Comparison of ENCODE assay signal across 13 cellular contexts in genomic region chr1:112974646-112975045, GRCh38. TPM values are rescaled to one million over a fixed set of nuclear protein-coding genes. Genes with fewer than 3 reads are reported as not detected.
DNase-seq lines count a peak whose midpoint lies in the region; ATAC-seq and TF ChIP-seq lines count a peak whose summit lies in the region.
"Had no signal": no experiment of that assay in that cellular context is flagged by ENCODE, and none has a peak within 500 bp of the region (broad histone marks: within the 10 kb centered on the region; RNA-seq: fewer than 3 reads in every experiment).

No MANE protein-coding gene starts in this region.

- H2AFZ ChIP-seq in OCI-LY7 (ENCODE audit: low read length): no peak overlapping the region

- H3K4me3 ChIP-seq in OCI-LY7 (ENCODE audit: low read depth, low read length, poor library complexity, severe bottlenecking) (no peak overlapping the region), mesodermal cell (ENCODE audit: extremely low read depth, insufficient read depth, low read length, poor library complexity, severe bottlenecking) (no peak overlapping the region), aorta (ENCODE audit: low read length in 2 of 2) (no peak overlapping the region), brain microvascular endothelial cell (ENCODE audit: low read depth, low read length) (no peak overlapping the region)
- H3K4me3 ChIP-seq: A549 had no signal

- WGBS in mesodermal cell (ENCODE audit: insufficient coverage in 2 of 2), 2 experiments: no CpG with 5 or more reads among the region's 1 CpG
- 48 to 61% methylated on average over 1 of the region's 1 CpG for WGBS in aorta, 2 donors

- POLR2A ChIA-PET in OCI-LY7 (lab: Charles Lee): no interaction called here

- H3K4me2 ChIP-seq in OCI-LY7 (ENCODE audit: low read length): no peak overlapping the region
- H3K4me2 ChIP-seq: A549 had no signal

- DNase-seq in OCI-LY7 (ENCODE audit: low spot score): no peak
- DNase-seq in aorta: no peak
- DNase-seq in SK-N-DZ (ENCODE audit: low spot score): no peak
- DNase-seq in brain microvascular endothelial cell: no peak
- DNase-seq: BE2C; CD4-positive, alpha-beta memory T cell; DMS79; HCEC 1CT; HFFc6 had no signal

- intact Hi-C loops in OCI-LY7 (cut with micrococcal nuclease; ENCODE audit: unreplicated experiment): no loop called here
- intact Hi-C loops in aorta (cut with DNase I): no loop called here

- BruUV-seq in OCI-LY7 (replicated peaks; lab: Mats Ljungman, UMichigan): TSS peak; percentile 1

- H3K9me2 ChIP-seq in OCI-LY7 (ENCODE audit: insufficient read depth, low read length): no peaks in the 10 kb centered on the region

- H3K36me3 ChIP-seq in OCI-LY7 (ENCODE audit: insufficient read depth, low read length) (peaks cover 46% of the 10 kb centered on the region), mesodermal cell (ENCODE audit: control insufficient read depth, insufficient read depth, low read length) (peaks cover 13% of the 10 kb centered on the region), aorta (ENCODE audit: control insufficient read depth in 1 of 2, insufficient read depth in 2 of 2, low read length in 1 of 2) (no peaks in the 10 kb centered on the region), brain microvascular endothelial cell (replicated peaks) (no peaks in the 10 kb centered on the region)

- no peak for ATAC-seq in aorta (ENCODE audit: low FRiP score)
- ATAC-seq: A549 had no signal

- H3K27ac ChIP-seq in OCI-LY7 (ENCODE audit: low read depth, low read length, poor library complexity, severe bottlenecking) (no peak overlapping the region), VCaP (peak overlapping the region; percentile 73), mesodermal cell (ENCODE audit: low read depth, low read length, severe bottlenecking) (peak overlapping the region; percentile 29), aorta (ENCODE audit: low read depth in 1 of 2, low read length in 2 of 2) (no peak overlapping the region), brain microvascular endothelial cell (no peak overlapping the region)
- H3K27ac ChIP-seq: A549, C4-2B had no signal

- no peaks in the 10 kb centered on the region for H3K79me2 ChIP-seq in OCI-LY7 (ENCODE audit: insufficient read depth, low read depth, low read length)

- H3K9me3 ChIP-seq in OCI-LY7 (ENCODE audit: low read length): no peaks in the 10 kb centered on the region
- H3K9me3 ChIP-seq in mesodermal cell (ENCODE audit: control insufficient read depth, low read length): no peaks in the 10 kb centered on the region
- H3K9me3 ChIP-seq in aorta (ENCODE audit: control insufficient read depth, low read length): no peaks in the 10 kb centered on the region
- H3K9me3 ChIP-seq: A549, BE2C had no signal

- CTCF ChIA-PET in OCI-LY7 (lab: Charles Lee; ENCODE audit: unreplicated experiment): no interaction called here

- no peaks in the 10 kb centered on the region for H3K27me3 ChIP-seq in aorta (ENCODE audit: control insufficient read depth in 1 of 2, insufficient read depth in 2 of 2, low read length in 1 of 2)
- no peaks in the 10 kb centered on the region for H3K27me3 ChIP-seq in brain microvascular endothelial cell (replicated peaks)
- H3K27me3 ChIP-seq: BE2C had no signal

- in situ Hi-C loops in brain microvascular endothelial cell (cut with HindIII; ENCODE audit: low pct_ligation_motif_present, low sequenced_read_pairs): no loop called here

- H3K4me1 ChIP-seq in OCI-LY7 (ENCODE audit: insufficient read depth, low read length, poor library complexity, severe bottlenecking): no peaks in the 10 kb centered on the region
- H3K4me1 ChIP-seq in mesodermal cell (ENCODE audit: control insufficient read depth, insufficient read depth, low read length, poor library complexity, severe bottlenecking): no peaks in the 10 kb centered on the region
- H3K4me1 ChIP-seq in aorta (ENCODE audit: control insufficient read depth in 1 of 2, insufficient read depth in 2 of 2, low read length in 2 of 2): no peaks in the 10 kb centered on the region
- H3K4me1 ChIP-seq: A549, BE2C had no signal

- no peaks in the 10 kb centered on the region for H4K20me1 ChIP-seq in OCI-LY7 (ENCODE audit: insufficient read depth, low read length)

- TF ChIP-seq CTCF in OCI-LY7 (conservative IDR thresholded peaks at IDR 0.05; ENCODE audit: low read length) (no peak), VCaP (conservative IDR thresholded peaks at IDR 0.05) (no peak), brain microvascular endothelial cell (IDR thresholded peaks at IDR 0.05; ENCODE audit: low read depth, low read length, missing control alignments) (no peak)

RNA-seq across cellular contexts. Expression of gene SLC16A1, which starts 18.6 kb away (rescaled TPM):
- 50.9 and 56.1 TPM in 2 replicates for total RNA-seq in OCI-LY7 (2014; rRNA removed; shearing (Covaris generic))
- total RNA-seq in OCI-LY7 (2022) (60.3 and 67.8 TPM in 2 replicates), aorta (10 to 100 TPM; 30.3 to 32.4 TPM)
- 97.9 TPM for polyA plus RNA-seq in mesodermal cell (2013, experiment 1 of 2)
- 113 TPM for polyA plus RNA-seq in mesodermal cell (2013, experiment 2 of 2)
- polyA plus RNA-seq in aorta: 1 to 10 TPM; 3.0 to 9.1 TPM
- polyA plus RNA-seq in SK-N-DZ (2014; cell fraction: cytosol; rRNA removed): 126 and 131 TPM in 2 replicates
- 48.6 and 50.3 TPM in 2 replicates for polyA plus RNA-seq in SK-N-DZ (2014; cell fraction: nucleus; rRNA removed)

Comparison
In these comparisons a context has a peak if more than half of its experiments do, and no peak if none do; other contexts are left out.
1. H3K27ac ChIP-seq: peak in VCaP (single experiment) and mesodermal cell (single experiment); none in OCI-LY7 (single experiment), aorta (0 of 2) and brain microvascular endothelial cell (single experiment).